In the genomic region with DNA sequence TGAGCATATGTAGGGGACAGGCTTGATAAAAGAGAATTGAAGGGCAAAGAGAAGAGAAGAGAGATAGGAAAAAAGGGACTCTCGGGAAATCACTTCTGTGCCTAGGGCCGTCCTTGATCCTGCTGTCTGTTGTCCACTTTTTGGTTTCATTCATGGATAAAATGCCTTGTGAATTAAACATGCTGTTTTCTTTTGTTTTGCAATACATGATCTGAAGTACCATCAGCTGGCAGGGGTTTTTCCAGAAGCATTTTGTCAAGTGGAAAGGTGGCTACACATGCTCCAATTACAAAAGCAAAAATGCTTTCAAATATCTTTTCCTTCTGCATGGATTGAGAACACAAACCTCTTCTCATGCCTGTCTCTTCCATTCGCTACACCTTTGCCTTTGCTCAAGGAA, we compare ENCODE assay signal across 20 cellular contexts.
A peak's percentile ranks its signal among the peaks of the same experiment; 100 is the strongest.
DNase-seq lines count a peak whose midpoint lies in the region; ATAC-seq and TF ChIP-seq lines count a peak whose summit lies in the region.
"Had no signal": no experiment of that assay in that cellular context is flagged by ENCODE, and none has a peak within 500 bp of the region (broad histone marks: within the 10 kb centered on the region; RNA-seq: fewer than 3 reads in every experiment).

No MANE protein-coding gene starts in this region.

- ATAC-seq in left lung: peak; percentile 42

- H3K4me3 ChIP-seq in adipocyte (ENCODE audit: low read length) (no peak overlapping the region), left lung (no peak overlapping the region), thyroid gland (replicated peaks in 1 of 3) (no peak overlapping the region)
- H3K4me3 ChIP-seq in CD4-positive, alpha-beta memory T cell (ENCODE audit: low read length in 2 of 2): no peak overlapping the region
- H3K4me3 ChIP-seq: SJSA1 had no signal

- H3K27ac Mint-ChIP-seq in CD4-positive, alpha-beta memory T cell: no peak overlapping the region

- H3K27me3 Mint-ChIP-seq in CD4-positive, alpha-beta memory T cell: peaks cover 22 to 23% of the 10 kb centered on the region in 2 donors

- TF ChIP-seq POLR2A in thyroid gland (IDR thresholded peaks at IDR 0.05): no peak

- H3K36me3 ChIP-seq in adipocyte (ENCODE audit: control insufficient read depth, insufficient read depth, low read length, severe bottlenecking) (no peaks in the 10 kb centered on the region), left lung (no peaks in the 10 kb centered on the region), thyroid gland (no peaks in the 10 kb centered on the region)
- H3K36me3 ChIP-seq in CD4-positive, alpha-beta memory T cell (ENCODE audit: insufficient read depth, low read length): no peaks in the 10 kb centered on the region
- H3K36me3 ChIP-seq: SJSA1 had no signal

- no peak overlapping the region for H3K4me3 Mint-ChIP-seq in CD4-positive, alpha-beta memory T cell
- H3K4me3 Mint-ChIP-seq: H9 had no signal

- H3K27me3 ChIP-seq in adipocyte (replicated peaks; ENCODE audit: control insufficient read depth, insufficient read depth, low read length): no peaks in the 10 kb centered on the region
- no peaks in the 10 kb centered on the region for H3K27me3 ChIP-seq in left lung
- H3K27me3 ChIP-seq in thyroid gland: no peaks in the 10 kb centered on the region
- no peaks in the 10 kb centered on the region for H3K27me3 ChIP-seq in CD4-positive, alpha-beta memory T cell (ENCODE audit: insufficient read depth, low read length)
- H3K27me3 ChIP-seq: SJSA1 had no signal

- no peak overlapping the region for H3K9ac ChIP-seq in adipocyte (ENCODE audit: low read length)

- POLR2A ChIA-PET in CD4-positive, alpha-beta memory T cell (lab: Charles Lee; ENCODE audit: partially characterized antibody): no interaction called here

- TF ChIP-seq CTCF in left lung (IDR thresholded peaks at IDR 0.05) (no peak), thyroid gland (IDR thresholded peaks at IDR 0.05) (no peak)

- intact Hi-C loops in left lung (cut with DNase I): no loop called here
- intact Hi-C loops in thyroid gland (cut with DNase I): no loop called here
- intact Hi-C loops in CD4-positive, alpha-beta memory T cell (cut with micrococcal nuclease): no loop called here

- WGBS in thyroid gland, 2 donors: 31 to 52% methylated on average over 3 of the region's 3 CpGs

- peaks cover 4% of the 10 kb centered on the region for H3K9me3 ChIP-seq in adipocyte (ENCODE audit: control insufficient read depth, low read length)
- H3K9me3 ChIP-seq in left lung: no peaks in the 10 kb centered on the region
- no peaks in the 10 kb centered on the region for H3K9me3 ChIP-seq in thyroid gland
- no peaks in the 10 kb centered on the region for H3K9me3 ChIP-seq in CD4-positive, alpha-beta memory T cell (ENCODE audit: control insufficient read depth in 1 of 2, low read length in 2 of 2)
- H3K9me3 ChIP-seq: SJSA1 had no signal

- H3K36me3 Mint-ChIP-seq in CD4-positive, alpha-beta memory T cell: no peaks in the 10 kb centered on the region

- H3K27ac ChIP-seq in left lung (no peak overlapping the region), thyroid gland (no peak overlapping the region)
- no peak overlapping the region for H3K27ac ChIP-seq in CD4-positive, alpha-beta memory T cell (ENCODE audit: low read depth, low read length)
- H3K27ac ChIP-seq: C4-2B, SJSA1 had no signal

- no peaks in the 10 kb centered on the region for H3K4me1 ChIP-seq in adipocyte (ENCODE audit: control insufficient read depth, insufficient read depth, low read length)
- H3K4me1 ChIP-seq in left lung: no peaks in the 10 kb centered on the region
- peaks cover 3% of the 10 kb centered on the region in 2 donors for H3K4me1 ChIP-seq in thyroid gland
- no peaks in the 10 kb centered on the region for H3K4me1 ChIP-seq in CD4-positive, alpha-beta memory T cell (ENCODE audit: insufficient read depth, low read length)
- H3K4me1 ChIP-seq: SJSA1 had no signal

- DNase-seq in NCI-H510A treated with DMSO at 0.1 percent for 48 hours (lab: John Stamatoyannopoulos, UW) (peak; percentile 35), NCI-H510A (lab: John Stamatoyannopoulos, UW) (no peak), adipocyte (ENCODE audit: low read depth) (peak; percentile 4), left lung (no peak), thyroid gland (peak; percentile 15 to 18), AG08396 (ENCODE audit: low spot score) (no peak), inferior parietal cortex (ENCODE audit: extremely low spot score) (no peak)
- DNase-seq in CD4-positive, alpha-beta memory T cell: no peak
- DNase-seq: 8988T, EL, H9, KG1, NCI-H1092, NCI-H1436, NCI-H2081, NCI-H524 treated with DMSO at 0.1 percent for 48 hours, NCI-H82, OCI-M1 had no signal

- H3K9me3 Mint-ChIP-seq in CD4-positive, alpha-beta memory T cell: peaks cover 0 to 1% (median 0%) of the 10 kb centered on the region in 8 donors
- H3K9me3 Mint-ChIP-seq: H9 had no signal

- CTCF ChIA-PET in CD4-positive, alpha-beta memory T cell (lab: Charles Lee; ENCODE audit: partially characterized antibody): no interaction called here

- peaks cover 0 to 1% (median 0%) of the 10 kb centered on the region in 4 donors for H3K4me1 Mint-ChIP-seq in CD4-positive, alpha-beta memory T cell

Comparison
In these comparisons a context has a peak if more than half of its experiments do, and no peak if none do; other contexts are left out.
1. DNase-seq: peak in NCI-H510A treated with DMSO at 0.1 percent for 48 hours (single experiment), adipocyte (single experiment) and thyroid gland (2 of 2); none in NCI-H510A (single experiment), left lung (0 of 2), AG08396 (single experiment), CD4-positive, alpha-beta memory T cell (0 of 5) and inferior parietal cortex (single experiment).